1 cellular context compared by ENCODE assay signal in genomic region chr1:45769261-45769932, GRCh38.
TF ChIP-seq lines count a peak whose summit lies in the region.

No MANE protein-coding gene starts in this region.

TF ChIP-seq in GM12878, 131 proteins besides CTCF, POLR2A, EP300 and RAD21 (continued from another document):
- TF ChIP-seq, protein P1, sequence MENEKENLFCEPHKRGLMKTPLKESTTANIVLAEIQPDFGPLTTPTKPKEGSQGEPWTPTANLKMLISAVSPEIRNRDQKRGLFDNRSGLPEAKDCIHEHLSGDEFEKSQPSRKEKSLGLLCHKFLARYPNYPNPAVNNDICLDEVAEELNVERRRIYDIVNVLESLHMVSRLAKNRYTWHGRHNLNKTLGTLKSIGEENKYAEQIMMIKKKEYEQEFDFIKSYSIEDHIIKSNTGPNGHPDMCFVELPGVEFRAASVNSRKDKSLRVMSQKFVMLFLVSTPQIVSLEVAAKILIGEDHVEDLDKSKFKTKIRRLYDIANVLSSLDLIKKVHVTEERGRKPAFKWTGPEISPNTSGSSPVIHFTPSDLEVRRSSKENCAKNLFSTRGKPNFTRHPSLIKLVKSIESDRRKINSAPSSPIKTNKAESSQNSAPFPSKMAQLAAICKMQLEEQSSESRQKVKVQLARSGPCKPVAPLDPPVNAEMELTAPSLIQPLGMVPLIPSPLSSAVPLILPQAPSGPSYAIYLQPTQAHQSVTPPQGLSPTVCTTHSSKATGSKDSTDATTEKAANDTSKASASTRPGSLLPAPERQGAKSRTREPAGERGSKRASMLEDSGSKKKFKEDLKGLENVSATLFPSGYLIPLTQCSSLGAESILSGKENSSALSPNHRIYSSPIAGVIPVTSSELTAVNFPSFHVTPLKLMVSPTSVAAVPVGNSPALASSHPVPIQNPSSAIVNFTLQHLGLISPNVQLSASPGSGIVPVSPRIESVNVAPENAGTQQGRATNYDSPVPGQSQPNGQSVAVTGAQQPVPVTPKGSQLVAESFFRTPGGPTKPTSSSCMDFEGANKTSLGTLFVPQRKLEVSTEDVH (IDR thresholded peaks at IDR 0.05; ENCODE audit: low read depth, partially characterized antibody): no peak
- no peak for TF ChIP-seq TAF1 (IDR thresholded peaks at IDR 0.05; ENCODE audit: borderline replicate concordance, low read depth, low read length)
- no peak for TF ChIP-seq MYC (IDR thresholded peaks at IDR 0.05; ENCODE audit: insufficient read depth, insufficient read length, insufficient replicate concordance, low read length, severe bottlenecking)
- no peak for TF ChIP-seq RUNX3 (IDR thresholded peaks at IDR 0.05; ENCODE audit: low read length)
- TF ChIP-seq ZBTB40 (IDR thresholded peaks at IDR 0.05; ENCODE audit: borderline replicate concordance): no peak
- TF ChIP-seq WRNIP1 (IDR thresholded peaks at IDR 0.05; ENCODE audit: borderline replicate concordance, low read depth, low read length): no peak
